Comparison of ENCODE assay signal across 18 cellular contexts in the genomic region with DNA sequence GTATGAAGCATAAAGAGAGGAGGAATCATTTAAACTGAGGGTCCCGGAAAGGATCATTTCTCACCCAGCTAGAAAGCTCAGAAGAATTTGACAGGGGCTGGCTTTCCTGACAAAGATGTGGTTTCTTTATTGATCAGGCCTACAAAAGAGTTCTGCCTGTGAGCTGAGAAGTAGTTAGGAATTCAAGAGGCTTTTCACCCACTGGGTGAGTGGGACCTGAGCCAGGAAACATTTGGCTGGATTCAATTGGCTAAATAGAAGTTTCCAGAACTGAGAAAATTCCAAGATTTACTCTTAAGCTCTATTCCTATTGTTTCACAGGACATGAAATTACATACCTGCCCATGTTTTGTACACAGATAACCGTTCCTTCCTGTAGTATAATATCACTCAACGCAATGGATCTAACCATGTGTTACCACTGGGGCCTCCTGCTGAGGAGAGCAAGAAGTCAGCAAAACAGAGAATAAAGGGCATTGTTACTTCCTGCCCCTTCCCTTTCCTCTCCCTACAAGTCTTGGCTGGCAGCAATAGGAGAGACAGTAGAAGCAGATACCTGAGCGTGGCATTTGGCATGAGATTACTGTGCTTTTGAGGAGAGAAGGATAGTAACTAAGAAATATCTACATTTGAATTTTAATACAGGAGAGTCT. TPM values are rescaled to one million over a fixed set of nuclear protein-coding genes. Genes with fewer than 3 reads are reported as not detected.
DNase-seq lines count a peak whose midpoint lies in the region; ATAC-seq, FAIRE-seq and TF ChIP-seq lines count a peak whose summit lies in the region.
"Had no signal": no experiment of that assay in that cellular context is flagged by ENCODE, and none has a peak within 500 bp of the region (broad histone marks: within the 10 kb centered on the region; RNA-seq: fewer than 3 reads in every experiment).

No MANE protein-coding gene starts in this region.

- no peaks in the 10 kb centered on the region for H3K23me2 ChIP-seq in H9 (ENCODE audit: insufficient read length, low read depth, low read length, poor library complexity, severe bottlenecking)

- no peak overlapping the region for H2AK5ac ChIP-seq in mesendoderm (ENCODE audit: low read length)
- no peak overlapping the region for H2AK5ac ChIP-seq in H9 (ENCODE audit: insufficient read length, low read length)

- H3K4me2 ChIP-seq in HepG2 (ENCODE audit: low read depth, low read length) (no peak overlapping the region), mesendoderm (ENCODE audit: low read length) (no peak overlapping the region), H9 (ENCODE audit: insufficient read depth, insufficient read length, low read length) (no peak overlapping the region)

- no peak overlapping the region for H3K56ac ChIP-seq in mesendoderm (ENCODE audit: low read length)
- H3K56ac ChIP-seq in H9 (ENCODE audit: insufficient read length, low read depth, low read length) = no peak overlapping the region

- peaks cover 2% of the 10 kb centered on the region for H3K27me3 Mint-ChIP-seq in endothelial cell (ENCODE audit: unreplicated experiment)
- H3K27me3 Mint-ChIP-seq in H9 (ENCODE audit: low read depth) = no peaks in the 10 kb centered on the region; the same call in 1 of the 2 replicates
- H3K27me3 Mint-ChIP-seq: activated B cell treated with CpG ODN at 0.5 μM for 24 hours had no signal

- H3K9me3 Mint-ChIP-seq in endothelial cell (ENCODE audit: unreplicated experiment) = no peaks in the 10 kb centered on the region
- peaks cover 4 to 6% of the 10 kb centered on the region in 2 experiments for H3K9me3 Mint-ChIP-seq in H9
- H3K9me3 Mint-ChIP-seq: stimulated activated effector memory CD8-positive, alpha-beta T cell treated with anti-CD3 and anti-CD28 coated beads, Interleukin-12 subunit alpha, Interleukin-12 subunit beta, amount 100 ng/mL, for 72 hours had no signal

- intact Hi-C loops in right lobe of liver (cut with DNase I) (no loop called here), HepG2 (cut with micrococcal nuclease; ENCODE audit: unreplicated experiment) (no loop called here), posterior cingulate gyrus (cut with DNase I) (no loop called here)

- H3K36me3 ChIP-seq in right lobe of liver = no peaks in the 10 kb centered on the region
- H3K36me3 ChIP-seq in HepG2 (replicated peaks in 1 of 2; ENCODE audit: control insufficient read depth in 1 of 2, insufficient read depth in 2 of 2, low read length in 2 of 2) = no peaks in the 10 kb centered on the region
- no peaks in the 10 kb centered on the region for H3K36me3 ChIP-seq in mesendoderm (ENCODE audit: control insufficient read depth, insufficient read depth, low read length)
- H3K36me3 ChIP-seq: left ventricle myocardium inferior had no signal

- H3K27me3 ChIP-seq in right lobe of liver (no peaks in the 10 kb centered on the region), HepG2 (ENCODE audit: control insufficient read depth in 1 of 2, insufficient read depth in 2 of 2, low read length in 2 of 2) (no peaks in the 10 kb centered on the region; a peak in 1 of 5 replicates), mesendoderm (ENCODE audit: insufficient read depth, low read length, poor library complexity) (no peaks in the 10 kb centered on the region), H9 (ENCODE audit: insufficient read depth, low read length) (no peaks in the 10 kb centered on the region)

- H4K91ac ChIP-seq in H9 (ENCODE audit: insufficient read length, low read depth, low read length) = no peak overlapping the region

- ATAC-seq in right lobe of liver (peak in 3 of 4 donors; percentile 16 to 42 (median 40)), HepG2 (no peak)
- ATAC-seq: Panc1; stimulated activated effector memory CD8-positive, alpha-beta T cell treated with anti-CD3 and anti-CD28 coated beads, Interleukin-12 subunit alpha, Interleukin-12 subunit beta, amount 100 ng/mL, for 72 hours had no signal

- H2AFZ ChIP-seq in HepG2 (ENCODE audit: low read length) (no peak overlapping the region), H9 (ENCODE audit: low read length) (no peak overlapping the region)

- no peaks in the 10 kb centered on the region for H3K79me2 ChIP-seq in HepG2 (ENCODE audit: insufficient read depth, low read length)
- no peaks in the 10 kb centered on the region for H3K79me2 ChIP-seq in mesendoderm (ENCODE audit: control insufficient read depth, insufficient read depth, low read length)
- no peaks in the 10 kb centered on the region for H3K79me2 ChIP-seq in H9 (ENCODE audit: insufficient read depth, low read length)

- H3K4me3 ChIP-seq in right lobe of liver (no peak overlapping the region), HepG2 (replicated peaks in 1 of 3; ENCODE audit: insufficient read depth in 1 of 3, low read depth in 2 of 3, low read length in 3 of 3) (no peak overlapping the region), mesendoderm (ENCODE audit: low read length) (no peak overlapping the region)
- H3K4me3 ChIP-seq: left ventricle myocardium inferior had no signal

- H4K5ac ChIP-seq in mesendoderm (ENCODE audit: low read length) (no peak overlapping the region), H9 (ENCODE audit: insufficient read length, low read depth, low read length) (no peak overlapping the region)

- H3K4ac ChIP-seq in mesendoderm (ENCODE audit: low read depth, low read length) (no peak overlapping the region), H9 (ENCODE audit: low read depth, low read length) (no peak overlapping the region)

- H3K23ac ChIP-seq in mesendoderm (ENCODE audit: low read length) = no peak overlapping the region
- no peak overlapping the region for H3K23ac ChIP-seq in H9 (ENCODE audit: insufficient read length, low read depth, low read length)

- no peak for TF ChIP-seq EP300 in HepG2 (IDR thresholded peaks at IDR 0.05; ENCODE audit: low read depth in 2 of 2, low read length in 2 of 2)
- TF ChIP-seq EP300 in HepG2 (CRISPR knock-in tag; IDR thresholded peaks at IDR 0.05; ENCODE audit: borderline replicate concordance) = no peak

- H4K8ac ChIP-seq in mesendoderm (ENCODE audit: low read depth, low read length) = no peak overlapping the region
- H4K8ac ChIP-seq in H9 (replicated peaks; ENCODE audit: insufficient read length, low read depth, low read length) = no peak overlapping the region

- WGBS in right lobe of liver (ENCODE audit: insufficient coverage, low coverage, low lambda C conversion rate, missing lambda C conversion rate) = 63% methylated on average over 4 of the region's 4 CpGs
- WGBS in HepG2 (ENCODE audit: low lambda C conversion rate) = 59% methylated on average over 4 of the region's 4 CpGs
- no CpG with 5 or more reads among the region's 4 CpGs for WGBS in mesendoderm (ENCODE audit: extremely low coverage, insufficient coverage, low lambda C conversion rate)
- WGBS in H9 (ENCODE audit: extremely low coverage, insufficient read length, low lambda C conversion rate) = no CpG with 5 or more reads among the region's 4 CpGs

- no peak for TF ChIP-seq RAD21 in HepG2 (CRISPR knock-in tag; IDR thresholded peaks at IDR 0.05)

- TF ChIP-seq POLR2A in right lobe of liver (IDR thresholded peaks at IDR 0.05) = no peak
- TF ChIP-seq POLR2A in HepG2 (IDR thresholded peaks at IDR 0.05; ENCODE audit: insufficient read depth in 1 of 2, low read depth in 2 of 2, low read length in 2 of 2) = no peak

- peaks cover 0 to 13% (median 0%) of the 10 kb centered on the region in 4 donors for H3K4me1 ChIP-seq in right lobe of liver
- H3K4me1 ChIP-seq in HepG2 (ENCODE audit: insufficient read depth, low read length) = peaks cover 25% of the 10 kb centered on the region; the same call in 1 of the 2 replicates
- H3K4me1 ChIP-seq in mesendoderm (ENCODE audit: control insufficient read depth, low read depth, low read length) = peaks cover 11% of the 10 kb centered on the region
- H3K4me1 ChIP-seq in H9 (ENCODE audit: insufficient read depth, low read length) = peaks cover 4% of the 10 kb centered on the region; the same call in 1 of the 2 replicates
- H3K4me1 ChIP-seq: left ventricle myocardium inferior had no signal

- FAIRE-seq in HepG2 (lab: Jason Lieb, UNC) = no peak
- FAIRE-seq: GM19239, HTR-8/SVneo, urothelium cell line had no signal

- H3K27ac Mint-ChIP-seq in endothelial cell (ENCODE audit: unreplicated experiment) (peak overlapping the region; percentile 10), H9 (peak overlapping the region in 1 of 3 experiments; percentile 37; a peak in 4 of 7 replicates)
- H3K27ac Mint-ChIP-seq: activated B cell treated with CpG ODN at 0.5 μM for 24 hours; stimulated activated effector memory CD8-positive, alpha-beta T cell treated with anti-CD3 and anti-CD28 coated beads, Interleukin-12 subunit alpha, Interleukin-12 subunit beta, amount 100 ng/mL, for 72 hours had no signal

- no peak for TF ChIP-seq CTCF in right lobe of liver (IDR thresholded peaks at IDR 0.05)
- no peak for TF ChIP-seq CTCF in HepG2 (CRISPR knock-in tag; IDR thresholded peaks at IDR 0.05)
- no peak for TF ChIP-seq CTCF in endothelial cell (IDR thresholded peaks at IDR 0.05; ENCODE audit: unreplicated experiment)
- TF ChIP-seq CTCF in H9 (conservative IDR thresholded peaks at IDR 0.05) = no peak

- no peak overlapping the region for H2BK5ac ChIP-seq in mesendoderm (ENCODE audit: low read length)
- H2BK5ac ChIP-seq in H9 (ENCODE audit: insufficient read length, low read length) = no peak overlapping the region

- in situ Hi-C loops in HepG2 (cut with HindIII; ENCODE audit: extremely low pct_ligation_motif_present, low pct_unique_long_range_greater_than_20kb) = no loop called here

- H2BK20ac ChIP-seq in H9 (ENCODE audit: low read depth, low read length, poor library complexity, severe bottlenecking) = no peak overlapping the region

- H2BK15ac ChIP-seq in mesendoderm (replicated peaks; ENCODE audit: low read depth) = no peak overlapping the region
- H2BK15ac ChIP-seq in H9 (ENCODE audit: low read depth, low read length) = no peak overlapping the region

- H3K36me3 Mint-ChIP-seq in endothelial cell (ENCODE audit: low read depth, unreplicated experiment) = peaks cover under 1% of the 10 kb centered on the region
- H3K36me3 Mint-ChIP-seq in H9 (ENCODE audit: insufficient read depth in 1 of 3, low read depth in 3 of 3) = peaks cover 4 to 6% (median 4%) of the 10 kb centered on the region in 3 experiments
- H3K36me3 Mint-ChIP-seq: stimulated activated effector memory CD8-positive, alpha-beta T cell treated with anti-CD3 and anti-CD28 coated beads, Interleukin-12 subunit alpha, Interleukin-12 subunit beta, amount 100 ng/mL, for 72 hours had no signal

- H4K20me1 ChIP-seq in HepG2 (ENCODE audit: insufficient read depth, low read length) (no peaks in the 10 kb centered on the region), H9 (ENCODE audit: control insufficient read depth, insufficient read depth, insufficient read length) (no peaks in the 10 kb centered on the region)

- H2BK120ac ChIP-seq in mesendoderm (ENCODE audit: low read depth, low read length) (no peak overlapping the region), H9 (ENCODE audit: low read depth, low read length, poor library complexity, severe bottlenecking) (no peak overlapping the region)

- DNase-seq in right lobe of liver = no peak
- no peak for DNase-seq in HepG2 (ENCODE audit: low spot score)
- no peak for DNase-seq in endothelial cell (ENCODE audit: low spot score)
- DNase-seq in mesendoderm = no peak
- no peak for DNase-seq in H9
- DNase-seq in NCI-H2227 (lab: John Stamatoyannopoulos, UW; ENCODE audit: unreplicated experiment) = no peak
- no peak for DNase-seq in effector CD8-positive, alpha-beta T cell (lab: John Stamatoyannopoulos, UW)
- DNase-seq in posterior cingulate gyrus = no peak
- DNase-seq: ACHN, activated B cell treated with CpG ODN at 0.5 μM for 24 hours, left ventricle myocardium inferior, NCI-H2227 treated with DMSO at 0.1 percent for 48 hours, SW 1271 had no signal

- H3K9ac ChIP-seq in HepG2 (ENCODE audit: insufficient read depth, low read depth, low read length) (no peak overlapping the region), mesendoderm (ENCODE audit: low read length) (no peak overlapping the region), H9 (ENCODE audit: extremely low read depth, insufficient read length, low read length) (no peak overlapping the region)

- POLR2A ChIA-PET in HepG2 (lab: Yijun Ruan, JAX) = no interaction called here

- H3K18ac ChIP-seq in mesendoderm (ENCODE audit: low read length) (peak overlapping the region; percentile 45), H9 (ENCODE audit: insufficient read length, low read depth, low read length) (no peak overlapping the region)

- H3K4me3 Mint-ChIP-seq in endothelial cell (ENCODE audit: unreplicated experiment) = no peak overlapping the region
- no peak overlapping the region for H3K4me3 Mint-ChIP-seq in H9
- H3K4me3 Mint-ChIP-seq: activated B cell treated with CpG ODN at 0.5 μM for 24 hours; stimulated activated effector memory CD8-positive, alpha-beta T cell treated with anti-CD3 and anti-CD28 coated beads, Interleukin-12 subunit alpha, Interleukin-12 subunit beta, amount 100 ng/mL, for 72 hours had no signal

- H3K14ac ChIP-seq in H9 (ENCODE audit: insufficient read depth, low read length) = no peak overlapping the region

- H3K79me1 ChIP-seq in mesendoderm (ENCODE audit: low read length) = no peaks in the 10 kb centered on the region
- H3K79me1 ChIP-seq in H9 (ENCODE audit: insufficient read depth, low read depth, low read length, poor library complexity, severe bottlenecking) = no peaks in the 10 kb centered on the region

- CTCF ChIA-PET in HepG2 (lab: Yijun Ruan, JAX; ENCODE audit: low intra/inter-chr PET ratio, low total read pairs) = no interaction called here

- BruUV-seq in HepG2 (replicated peaks; lab: Mats Ljungman, UMichigan) = no TSS peak

- H3T11ph ChIP-seq in H9 (ENCODE audit: low read length) = no peak overlapping the region

- H3K27ac ChIP-seq in right lobe of liver = peak overlapping the region in 2 of 3 donors; percentile 4 to 16
- no peak overlapping the region for H3K27ac ChIP-seq in HepG2 (ENCODE audit: extremely low read length, insufficient read depth, low read length)
- no peak overlapping the region for H3K27ac ChIP-seq in mesendoderm (ENCODE audit: low read depth, low read length)
- no peak overlapping the region for H3K27ac ChIP-seq in H9 (ENCODE audit: insufficient read length, low read depth, low read length)
- H3K27ac ChIP-seq: left ventricle myocardium inferior had no signal

- H2BK12ac ChIP-seq in H9 (ENCODE audit: insufficient read length, low read depth, low read length) = no peak overlapping the region

- peaks cover 18% of the 10 kb centered on the region for H3K4me1 Mint-ChIP-seq in endothelial cell (ENCODE audit: unreplicated experiment)
- H3K4me1 Mint-ChIP-seq in H9 = peaks cover 30 to 41% of the 10 kb centered on the region in 2 experiments
- H3K4me1 Mint-ChIP-seq: stimulated activated effector memory CD8-positive, alpha-beta T cell treated with anti-CD3 and anti-CD28 coated beads, Interleukin-12 subunit alpha, Interleukin-12 subunit beta, amount 100 ng/mL, for 72 hours had no signal

- H3K9me3 ChIP-seq in right lobe of liver (no peaks in the 10 kb centered on the region), HepG2 (ENCODE audit: low read length) (no peaks in the 10 kb centered on the region), H9 (ENCODE audit: control insufficient read depth, low read depth, low read length) (no peaks in the 10 kb centered on the region)
- H3K9me3 ChIP-seq: left ventricle myocardium inferior had no signal

RNA-seq across cellular contexts. Expression of gene PAPSS2, which starts 53.9 kb away (rescaled TPM):
- total RNA-seq in right lobe of liver = 100 to 1,000 TPM in 4 of 6 experiments, 10 to 100 TPM in 2; 65.3 to 158 (median 105) TPM
- total RNA-seq in HepG2 (2016; rRNA removed; fragmentation: Illumina TruSeq; extraction: Trizol) = 0.11 and 0.17 TPM in 2 replicates
- total RNA-seq in HepG2 (2016; cell fraction: cytosol; rRNA removed; fragmentation: Illumina TruSeq; extraction: Trizol; ENCODE audit: low read depth) = not detected in 2 replicates
- total RNA-seq in HepG2 (2016; cell fraction: insoluble cytoplasmic fraction; rRNA removed; fragmentation: Illumina TruSeq; extraction: Trizol) = 0.13 and 0.58 TPM in 2 replicates
- total RNA-seq in HepG2 (2016; cell fraction: membrane; rRNA removed; fragmentation: Illumina TruSeq; extraction: Trizol) = 0.09 and 0.17 TPM in 2 replicates
- 0.09 TPM in 2 replicates for total RNA-seq in HepG2 (2016; cell fraction: nucleus; rRNA removed; fragmentation: Illumina TruSeq; extraction: Trizol)
- 0.12 and 0.21 TPM in 2 replicates for polyA plus RNA-seq in HepG2 (2011; rRNA removed)
- polyA plus RNA-seq in HepG2 (2011; cell fraction: cytosol; rRNA removed) = 0.11 and 0.22 TPM in 2 replicates
- 0.11 and 0.14 TPM in 2 replicates for polyA plus RNA-seq in HepG2 (2011; cell fraction: nucleus; rRNA removed)
- polyA plus RNA-seq in HepG2 (2012) = 0.17 and 0.24 TPM in 2 replicates
- 0.09 and 0.28 TPM in 2 replicates for polyA plus RNA-seq in HepG2 (2016; cell fraction: cytosol; fragmentation: Illumina TruSeq; extraction: Trizol; ENCODE audit: low read depth)
- 0.20 and 0.27 TPM in 2 replicates for polyA plus RNA-seq in HepG2 (2016; cell fraction: insoluble cytoplasmic fraction; fragmentation: Illumina TruSeq; extraction: Trizol; ENCODE audit: low read depth)
- 0.09 and 0.24 TPM in 2 replicates for polyA plus RNA-seq in HepG2 (2016; cell fraction: membrane; fragmentation: Illumina TruSeq; extraction: Trizol; ENCODE audit: low read depth)
- polyA plus RNA-seq in HepG2 (2016; cell fraction: nucleus; fragmentation: Illumina TruSeq; extraction: Trizol; ENCODE audit: insufficient read depth, low read depth) = 0.19 and 0.27 TPM in 2 replicates
- polyA minus RNA-seq in HepG2 (2011; rRNA and poly(A)+ RNA removed; ENCODE audit: low replicate concordance) = 6.3 TPM in 1 of 2 replicates, not detected in the other
- 0.10 and 2.5 TPM in 2 replicates for polyA minus RNA-seq in HepG2 (2011; cell fraction: cytosol; rRNA and poly(A)+ RNA removed)
- 0.13 and 0.25 TPM in 2 replicates for polyA minus RNA-seq in HepG2 (2011; cell fraction: nucleus; rRNA and poly(A)+ RNA removed)
- total RNA-seq in endothelial cell (ENCODE audit: unreplicated experiment) = 31.0 TPM
- polyA plus RNA-seq in mesendoderm (2013, experiment 1 of 2) = 12.7 TPM
- polyA plus RNA-seq in mesendoderm (2013, experiment 2 of 2) = 12.6 TPM
- total RNA-seq in H9 (2021) = 24.0 and 24.5 TPM in 2 replicates
- total RNA-seq: activated B cell treated with CpG ODN at 0.5 μM for 24 hours had no signal

Comparison
In these comparisons a context has a peak if more than half of its experiments do, and no peak if none do; other contexts are left out.
1. H3K27ac ChIP-seq: peak in right lobe of liver (2 of 3); none in HepG2 (single experiment), mesendoderm (single experiment) and H9 (single experiment).
2. RNA of gene PAPSS2, which starts 53.9 kb away (total RNA-seq): 65.3 to 158 TPM in right lobe of liver, 31.0 TPM in endothelial cell (single experiment) and 24.0 to 24.5 TPM in H9; 0.09 to 0.58 TPM in HepG2; every median in the first group is over 10 times any median in the second.